ENCODE assay signal across 11 cellular contexts in genomic region chr7:150881189-150881588, GRCh38. TPM values are rescaled to one million over a fixed set of nuclear protein-coding genes. Genes with fewer than 3 reads are reported as not detected.
"Had no signal": no experiment of that assay in that cellular context is flagged by ENCODE, and none has a peak within 500 bp of the region (broad histone marks: within the 10 kb centered on the region; RNA-seq: fewer than 3 reads in every experiment).

No MANE protein-coding gene starts in this region.

- ATAC-seq: GM23338, HCT116 had no signal

- H3K36me3 ChIP-seq: HAP-1 had no signal

- H3K4me3 ChIP-seq: GM23248, GM23338, HAP-1 had no signal

- H3K4me2 ChIP-seq: GM23338 had no signal

- DNase-seq: GM23248, GOT3, H7, H9, HCEC 1CT, HFFc6 had no signal

- H3K9ac ChIP-seq: GM23248 had no signal

- H3K4me3 Mint-ChIP-seq: GM23338, H9, HFFc6 had no signal

- H3K27ac Mint-ChIP-seq: GM23338, H9, HFFc6 had no signal

- H2AFZ ChIP-seq: GM23248, GM23338 had no signal

- H3K27ac ChIP-seq: GM23248 had no signal

- FAIRE-seq: H1, H54 had no signal

RNA-seq across cellular contexts. Expression of gene AOC1, which starts 28.9 kb away (rescaled TPM):
- total RNA-seq: GM23248, GM23338, H7, HFFc6 had no signal
- polyA plus RNA-seq: GM23248, GM23338 had no signal
